15 cellular contexts compared by ENCODE assay signal in the genomic region with DNA sequence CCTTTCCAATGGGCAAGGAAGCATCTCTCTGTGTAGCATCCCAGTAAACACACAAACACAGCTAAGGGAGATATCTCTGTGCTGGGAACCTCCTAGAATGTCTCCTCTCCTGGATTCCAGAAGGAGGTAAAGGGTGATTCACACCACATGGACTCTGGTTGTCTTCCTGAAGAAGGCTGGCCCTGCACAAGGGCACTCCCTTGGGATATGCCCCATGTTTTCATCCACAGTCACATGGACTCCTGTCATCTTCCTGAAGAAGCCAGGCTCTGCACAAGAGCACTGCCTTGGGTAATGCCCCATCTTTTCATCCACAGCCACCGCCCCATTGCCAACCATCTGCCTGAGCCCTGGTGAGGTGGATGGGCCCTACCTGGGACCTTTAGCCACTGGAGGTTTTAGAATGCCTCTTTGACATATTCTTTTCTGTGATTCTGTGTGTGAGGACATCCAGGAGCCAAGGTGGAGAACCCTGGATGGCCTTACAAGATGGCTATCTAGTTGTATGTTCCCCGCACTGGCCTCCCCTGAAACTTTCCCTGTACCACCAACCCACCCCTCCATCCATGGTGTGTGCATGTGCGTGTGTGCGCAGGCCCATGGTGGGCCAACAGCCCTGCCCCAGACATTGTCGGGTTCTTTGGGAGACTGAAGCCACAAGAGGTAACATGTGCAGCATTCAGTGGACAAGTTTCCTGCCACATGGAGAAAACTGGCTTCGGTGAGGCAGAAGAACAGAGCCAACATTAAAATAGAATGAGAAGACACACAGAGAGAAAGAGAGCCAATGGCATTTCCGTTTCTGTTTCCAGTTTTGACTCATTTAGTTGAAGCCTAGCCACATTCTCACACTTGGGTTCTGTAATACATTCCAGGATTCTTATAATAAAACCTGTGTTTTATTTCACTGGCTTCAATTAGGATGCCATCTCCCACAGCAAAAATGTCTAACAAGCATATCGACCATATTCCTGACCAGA.
DNase-seq lines count a peak whose midpoint lies in the region; TF ChIP-seq lines count a peak whose summit lies in the region.
"Had no signal": no experiment of that assay in that cellular context is flagged by ENCODE, and none has a peak within 500 bp of the region (broad histone marks: within the 10 kb centered on the region; RNA-seq: fewer than 3 reads in every experiment).

No MANE protein-coding gene starts in this region.

- H3K4me3 ChIP-seq in epithelial cell of esophagus (ENCODE audit: low read length) (no peak overlapping the region), tibial nerve (no peak overlapping the region), PC-9 (no peak overlapping the region)
- H3K4me3 ChIP-seq: right atrium auricular region had no signal

- no peaks in the 10 kb centered on the region for H3K36me3 ChIP-seq in tibial nerve
- H3K36me3 ChIP-seq in PC-9 (ENCODE audit: low read depth), result no peaks in the 10 kb centered on the region
- H3K36me3 ChIP-seq: right atrium auricular region, WERI-Rb-1 had no signal

- H3K4me2 ChIP-seq in PC-9, result no peak overlapping the region

- TF ChIP-seq POLR2A in tibial nerve (IDR thresholded peaks at IDR 0.05), result no peak

- H3K4me1 ChIP-seq in tibial nerve, result no peaks in the 10 kb centered on the region
- H3K4me1 ChIP-seq in PC-9 (replicated peaks; ENCODE audit: insufficient read depth), result peaks cover 17% of the 10 kb centered on the region
- H3K4me1 ChIP-seq: right atrium auricular region had no signal

- no peaks in the 10 kb centered on the region for H3K79me2 ChIP-seq in PC-9 (ENCODE audit: low read depth)

- no peak for TF ChIP-seq EP300 in tibial nerve (IDR thresholded peaks at IDR 0.05)

- 86 to 91% methylated on average over 8 of the region's 8 CpGs for WGBS in tibial nerve, 2 donors

- POLR2A ChIA-PET in PC-9 (lab: Charles Lee; ENCODE audit: unreplicated experiment), result no interaction called here

- no peaks in the 10 kb centered on the region for H4K20me1 ChIP-seq in PC-9 (ENCODE audit: insufficient read depth)

- intact Hi-C loops in PC-9 (cut with micrococcal nuclease; ENCODE audit: unreplicated experiment), result no loop called here

- H2AFZ ChIP-seq in PC-9, result no peak overlapping the region

- no peaks in the 10 kb centered on the region for H3F3A ChIP-seq in PC-9 (ENCODE audit: insufficient read depth, low read depth)

- CTCF ChIA-PET in PC-9 (lab: Charles Lee), result no interaction called here

- no TSS peak for BruUV-seq in PC-9 (replicated peaks; lab: Mats Ljungman, UMichigan)

- H3K27me3 ChIP-seq in tibial nerve (no peaks in the 10 kb centered on the region), PC-9 (ENCODE audit: insufficient read depth, low read depth) (no peaks in the 10 kb centered on the region)
- H3K27me3 ChIP-seq: right atrium auricular region had no signal

- DNase-seq in 8988T (peak; percentile 1), GM04503 (ENCODE audit: low read depth) (peak; percentile 46), HS-5 (ENCODE audit: low read depth) (peak; percentile 8), epithelial cell of esophagus (ENCODE audit: low read depth) (peak; percentile 23), tibial nerve (ENCODE audit: low spot score in 2 of 2) (no peak), PC-9 (no peak), NOMO-1 treated with DMSO at 0.1 percent for 48 hours (lab: John Stamatoyannopoulos, UW; ENCODE audit: unreplicated experiment) (no peak), NCI-H2107 (lab: John Stamatoyannopoulos, UW) (no peak)
- DNase-seq: activated naive CD4-positive, alpha-beta T cell; effector CD8-positive, alpha-beta T cell; NCI-H187 treated with DMSO at 0.1 percent for 48 hours; NCI-H510A treated with DMSO at 0.1 percent for 48 hours; stimulated activated CD4-positive, alpha-beta T cell treated with anti-CD3 and anti-CD28 coated beads, Interleukin-1b, Interleukin-23, amount 100 ng/mL, for 48 hours; WERI-Rb-1 had no signal

- no peak for TF ChIP-seq CTCF in epithelial cell of esophagus (IDR thresholded peaks at IDR 0.05; ENCODE audit: insufficient read depth, low read depth, low read length, missing control alignments)
- no peak for TF ChIP-seq CTCF in tibial nerve (IDR thresholded peaks at IDR 0.05)
- TF ChIP-seq CTCF in PC-9 (conservative IDR thresholded peaks at IDR 0.05), result no peak

- H3K9me3 ChIP-seq in tibial nerve (no peaks in the 10 kb centered on the region), PC-9 (ENCODE audit: insufficient read depth, low read depth) (no peaks in the 10 kb centered on the region)
- H3K9me3 ChIP-seq: right atrium auricular region had no signal

- H3K27ac ChIP-seq in tibial nerve, result no peak overlapping the region
- no peak overlapping the region for H3K27ac ChIP-seq in PC-9
- H3K27ac ChIP-seq: right atrium auricular region, WERI-Rb-1 had no signal

- no peaks in the 10 kb centered on the region for H3K9me2 ChIP-seq in PC-9 (ENCODE audit: insufficient read depth)

Comparison
In these comparisons a context has a peak if more than half of its experiments do, and no peak if none do; other contexts are left out.
1. DNase-seq: peak in 8988T (single experiment), GM04503 (single experiment), HS-5 (single experiment) and epithelial cell of esophagus (single experiment); none in tibial nerve (0 of 2), PC-9 (0 of 2), NOMO-1 treated with DMSO at 0.1 percent for 48 hours (single experiment) and NCI-H2107 (single experiment).